Comparison of ENCODE assay signal across 28 cellular contexts in genomic region chr4:100657187-100657586, GRCh38.
A peak's percentile ranks its signal among the peaks of the same experiment; 100 is the strongest.
DNase-seq lines count a peak whose midpoint lies in the region; ATAC-seq and TF ChIP-seq lines count a peak whose summit lies in the region.
"Had no signal": no experiment of that assay in that cellular context is flagged by ENCODE, and none has a peak within 500 bp of the region (broad histone marks: within the 10 kb centered on the region; RNA-seq: fewer than 3 reads in every experiment).

No MANE protein-coding gene starts in this region.

- H3K4me3 ChIP-seq in heart right ventricle (no peak overlapping the region), right atrium auricular region (no peak overlapping the region), right cardiac atrium (ENCODE audit: low read length) (no peak overlapping the region)
- H3K4me3 ChIP-seq: body of pancreas, esophagus squamous epithelium, transverse colon had no signal

- BruUV-seq in Calu3 (replicated peaks; lab: Mats Ljungman, UMichigan) = no TSS peak

- H3K27ac ChIP-seq in heart right ventricle (peak overlapping the region in 2 of 10 donors; percentile 10 to 16), right atrium auricular region (no peak overlapping the region), right cardiac atrium (ENCODE audit: low read length) (no peak overlapping the region)
- H3K27ac ChIP-seq: body of pancreas, esophagus squamous epithelium, transverse colon, VCaP had no signal

- H3K4me1 Mint-ChIP-seq in Calu3 (ENCODE audit: low read depth, unreplicated experiment) = no peaks in the 10 kb centered on the region
- H3K4me1 Mint-ChIP-seq: memory B cell had no signal

- H3K27ac Mint-ChIP-seq in Calu3 (ENCODE audit: unreplicated experiment) = no peak overlapping the region
- H3K27ac Mint-ChIP-seq: activated naive CD8-positive, alpha-beta T cell; CD4-positive, alpha-beta T cell; effector memory CD8-positive, alpha-beta T cell; memory B cell had no signal

- no peak overlapping the region for H3K4me3 Mint-ChIP-seq in Calu3 (ENCODE audit: low read depth, unreplicated experiment)
- H3K4me3 Mint-ChIP-seq: activated naive CD8-positive, alpha-beta T cell; CD4-positive, alpha-beta T cell; effector memory CD8-positive, alpha-beta T cell; memory B cell had no signal

- H3K9me3 ChIP-seq in heart right ventricle (no peaks in the 10 kb centered on the region), right atrium auricular region (no peaks in the 10 kb centered on the region), right cardiac atrium (ENCODE audit: control insufficient read depth, low read length) (no peaks in the 10 kb centered on the region)
- H3K9me3 ChIP-seq: body of pancreas, esophagus squamous epithelium, transverse colon had no signal

- H3K36me3 ChIP-seq in heart right ventricle (no peaks in the 10 kb centered on the region), right atrium auricular region (no peaks in the 10 kb centered on the region)
- H3K36me3 ChIP-seq: esophagus squamous epithelium, transverse colon had no signal

- peaks cover 0 to 27% (median 0%) of the 10 kb centered on the region in 9 donors for H3K4me1 ChIP-seq in heart right ventricle
- H3K4me1 ChIP-seq in right atrium auricular region = no peaks in the 10 kb centered on the region
- H3K4me1 ChIP-seq in right cardiac atrium (ENCODE audit: control insufficient read depth, insufficient read depth, low read length) = no peaks in the 10 kb centered on the region
- H3K4me1 ChIP-seq: esophagus squamous epithelium, transverse colon had no signal

- CTCF ChIA-PET in Calu3 (lab: Charles Lee) = no interaction called here

- H3K9me3 Mint-ChIP-seq in Calu3 (ENCODE audit: low read depth, unreplicated experiment) = no peaks in the 10 kb centered on the region
- H3K9me3 Mint-ChIP-seq: CD4-positive, alpha-beta T cell; effector memory CD8-positive, alpha-beta T cell; memory B cell had no signal

- no peaks in the 10 kb centered on the region for H3K27me3 Mint-ChIP-seq in Calu3 (ENCODE audit: unreplicated experiment)
- H3K27me3 Mint-ChIP-seq: activated naive CD8-positive, alpha-beta T cell; CD4-positive, alpha-beta T cell; memory B cell had no signal

- no peaks in the 10 kb centered on the region for H3K36me3 Mint-ChIP-seq in Calu3 (ENCODE audit: insufficient read depth, unreplicated experiment)
- H3K36me3 Mint-ChIP-seq: activated naive CD8-positive, alpha-beta T cell; memory B cell had no signal

- ATAC-seq in heart right ventricle (peak in 7 of 8 donors; percentile 29 to 83 (median 75)), right cardiac atrium (peak; percentile 86 to 97)
- ATAC-seq: body of pancreas; effector memory CD8-positive, alpha-beta T cell had no signal

- DNase-seq in heart right ventricle = peak in 1 of 2 donors; percentile 3
- no peak for DNase-seq in right atrium auricular region (ENCODE audit: low spot score)
- DNase-seq in dermis microvascular lymphatic vessel endothelial cell (ENCODE audit: low read depth in 2 of 2) = peak; percentile 20 to 93
- no peak for DNase-seq in right cardiac atrium
- peak; percentile 20 for DNase-seq in stromal cell of bone marrow (ENCODE audit: low read depth)
- DNase-seq in middle frontal gyrus (ENCODE audit: extremely low spot score, low spot score) = no peak
- DNase-seq in posterior cingulate gyrus = no peak
- DNase-seq in Calu3 = no peak
- DNase-seq: activated CD4-positive, alpha-beta T cell treated with anti-CD3 and anti-CD28 coated beads for 48 hours; activated CD8-positive, alpha-beta memory T cell treated with anti-CD3 and anti-CD28 coated beads for 24 hours; activated effector memory CD4-positive, alpha-beta T cell treated with Interleukin-2 at 50 U/mL for 16 hours; AML-193; body of pancreas; CD4-positive, alpha-beta T cell; effector memory CD8-positive, alpha-beta T cell; esophagus squamous epithelium; glutamatergic neuron; kidney glomerular epithelial cell; NCI-H1417 treated with DMSO at 0.1 percent for 48 hours; NCI-H2107; NCI-H446; nucleus accumbens; small intestine; T-helper 9 cell; transverse colon had no signal

- no peak for TF ChIP-seq CTCF in heart right ventricle (IDR thresholded peaks at IDR 0.05)
- no peak for TF ChIP-seq CTCF in right atrium auricular region (IDR thresholded peaks at IDR 0.05)
- no peak for TF ChIP-seq CTCF in Calu3 (IDR thresholded peaks at IDR 0.05; ENCODE audit: unreplicated experiment)

- H3K27me3 ChIP-seq in heart right ventricle (no peaks in the 10 kb centered on the region), right atrium auricular region (no peaks in the 10 kb centered on the region), right cardiac atrium (ENCODE audit: control insufficient read depth, insufficient read depth) (no peaks in the 10 kb centered on the region)
- H3K27me3 ChIP-seq: body of pancreas, esophagus squamous epithelium, transverse colon had no signal

- intact Hi-C loops in heart right ventricle (cut with DNase I) = loop anchor here in 3 of 10 donors (5.0 to 10.0 kb wide), 2 partner anchors 80 to 142 kb away; partner anchors contain the start of gene EMCN (in 2 of the 3)
- intact Hi-C loops in right cardiac atrium (cut with DNase I) = no loop called here
- intact Hi-C loops in posterior cingulate gyrus (cut with DNase I) = no loop called here
- intact Hi-C loops in Calu3 (cut with micrococcal nuclease; ENCODE audit: unreplicated experiment) = no loop called here

Comparison
In these comparisons a context has a peak if more than half of its experiments do, and no peak if none do; other contexts are left out.
1. DNase-seq: peak in dermis microvascular lymphatic vessel endothelial cell (2 of 2) and stromal cell of bone marrow (single experiment); none in right atrium auricular region (single experiment), right cardiac atrium (0 of 3), middle frontal gyrus (single experiment), posterior cingulate gyrus (0 of 10) and Calu3 (single experiment).